24 cellular contexts compared by ENCODE assay signal in genomic region chr5:142831019-142831403, GRCh38.
DNase-seq lines count a peak whose midpoint lies in the region; ATAC-seq and TF ChIP-seq lines count a peak whose summit lies in the region.
"Had no signal": no experiment of that assay in that cellular context is flagged by ENCODE, and none has a peak within 500 bp of the region (broad histone marks: within the 10 kb centered on the region; RNA-seq: fewer than 3 reads in every experiment).

No MANE protein-coding gene starts in this region.

- H3K9me3 ChIP-seq in Caco-2, result no peaks in the 10 kb centered on the region
- H3K9me3 ChIP-seq in SJSA1 (replicated peaks), result no peaks in the 10 kb centered on the region
- no peaks in the 10 kb centered on the region for H3K9me3 ChIP-seq in left lung
- H3K9me3 ChIP-seq: sigmoid colon had no signal

- H3K4me3 Mint-ChIP-seq in Caco-2 (ENCODE audit: unreplicated experiment) (no peak overlapping the region), mesothelial cell of epicardium (no peak overlapping the region)
- H3K4me3 Mint-ChIP-seq in stimulated activated effector memory CD8-positive, alpha-beta T cell treated with anti-CD3 and anti-CD28 coated beads, Interleukin-12 subunit alpha, Interleukin-12 subunit beta, amount 100 ng/mL, for 72 hours, result no peak overlapping the region
- H3K4me3 Mint-ChIP-seq: activated CD4-positive, alpha-beta memory T cell treated with anti-CD3 and anti-CD28 coated beads for 36 hours; activated naive CD4-positive, alpha-beta T cell treated with anti-CD3 and anti-CD28 coated beads, Interleukin-2, amount 10 ng/mL, durations not matched to agents 7 days and 5 days; activated T-helper 1 cell treated with anti-CD3 and anti-CD28 coated beads, Interleukin-12 subunit alpha, Interleukin-12 subunit beta, Interleukin-2, Interleukin-4 antibody, amounts not matched to agents 30 ng/mL and 10 ng/mL and 1 ng/mL, durations not matched to agents 14 hours and 24 hours and 36 hours; endodermal cell; T-cell had no signal

- no peak for DNase-seq in Caco-2
- DNase-seq in SJSA1 (ENCODE audit: low read depth in 1 of 2, low spot score in 2 of 2), result no peak
- DNase-seq in mesothelial cell of epicardium (ENCODE audit: low spot score in 2 of 2, unreplicated experiment in 2 of 2), result no peak
- DNase-seq in stimulated activated effector memory CD8-positive, alpha-beta T cell treated with anti-CD3 and anti-CD28 coated beads, Interleukin-12 subunit alpha, Interleukin-12 subunit beta, amount 100 ng/mL, for 72 hours (ENCODE audit: low spot score in 2 of 2), result no peak
- DNase-seq in left lung, result no peak
- DNase-seq in NOMO-1 treated with dmso at 0.1 percent for 144 hours (lab: John Stamatoyannopoulos, UW; ENCODE audit: unreplicated experiment), result no peak
- DNase-seq: activated CD4-positive, alpha-beta memory T cell treated with anti-CD3 and anti-CD28 coated beads for 36 hours; activated CD8-positive, alpha-beta memory T cell treated with anti-CD3 and anti-CD28 coated beads, Interleukin-2, amount 50 U/mL, for 4 hours; activated naive CD4-positive, alpha-beta T cell treated with anti-CD3 and anti-CD28 coated beads, Interleukin-2, amount 10 ng/mL, durations not matched to agents 7 days and 5 days; endodermal cell; head of caudate nucleus; NCI-H1105 treated with DMSO at 0.1 percent for 48 hours; NCI-H510A; NK-92 treated with Interleukin-12 subunit alpha and Interleukin-12 subunit beta, amount 100 ng/mL, for 24 hours; SIG-M5; sigmoid colon; stimulated activated naive CD4-positive, alpha-beta T cell treated with Interleukin-2 at 50 U/mL for 16 hours; T-cell had no signal

- H3K27me3 ChIP-seq in ACC112 (ENCODE audit: insufficient read depth, low read length), result no peaks in the 10 kb centered on the region
- no peaks in the 10 kb centered on the region for H3K27me3 ChIP-seq in Caco-2 (replicated peaks; ENCODE audit: control insufficient read depth, insufficient read depth, low read length)
- no peaks in the 10 kb centered on the region for H3K27me3 ChIP-seq in SJSA1 (replicated peaks)
- H3K27me3 ChIP-seq in left lung, result no peaks in the 10 kb centered on the region
- H3K27me3 ChIP-seq: sigmoid colon had no signal

- ATAC-seq in stimulated activated effector memory CD8-positive, alpha-beta T cell treated with anti-CD3 and anti-CD28 coated beads, Interleukin-12 subunit alpha, Interleukin-12 subunit beta, amount 100 ng/mL, for 72 hours, result no peak
- ATAC-seq in left lung, result no peak
- ATAC-seq: esophagus mucosa, GM12878, K562, T-cell had no signal

- no peaks in the 10 kb centered on the region for H3K9me3 Mint-ChIP-seq in Caco-2 (ENCODE audit: unreplicated experiment)
- no peaks in the 10 kb centered on the region for H3K9me3 Mint-ChIP-seq in mesothelial cell of epicardium
- H3K9me3 Mint-ChIP-seq in stimulated activated effector memory CD8-positive, alpha-beta T cell treated with anti-CD3 and anti-CD28 coated beads, Interleukin-12 subunit alpha, Interleukin-12 subunit beta, amount 100 ng/mL, for 72 hours, result no peaks in the 10 kb centered on the region
- H3K9me3 Mint-ChIP-seq: activated CD4-positive, alpha-beta memory T cell treated with anti-CD3 and anti-CD28 coated beads for 36 hours; activated naive CD4-positive, alpha-beta T cell treated with anti-CD3 and anti-CD28 coated beads, Interleukin-2, amount 10 ng/mL, durations not matched to agents 7 days and 5 days; activated T-helper 1 cell treated with anti-CD3 and anti-CD28 coated beads, Interleukin-12 subunit alpha, Interleukin-12 subunit beta, Interleukin-2, Interleukin-4 antibody, amounts not matched to agents 30 ng/mL and 10 ng/mL and 1 ng/mL, durations not matched to agents 14 hours and 24 hours and 36 hours; endodermal cell; T-cell had no signal

- no peaks in the 10 kb centered on the region for H3K36me3 ChIP-seq in ACC112 (ENCODE audit: insufficient read depth, low read length)
- H3K36me3 ChIP-seq in Caco-2 (ENCODE audit: control insufficient read depth, insufficient read depth, low read length), result no peaks in the 10 kb centered on the region
- H3K36me3 ChIP-seq in SJSA1, result no peaks in the 10 kb centered on the region
- H3K36me3 ChIP-seq in left lung, result no peaks in the 10 kb centered on the region
- H3K36me3 ChIP-seq: sigmoid colon had no signal

- H3K36me3 Mint-ChIP-seq in Caco-2 (ENCODE audit: insufficient read depth, unreplicated experiment) (peaks cover 9% of the 10 kb centered on the region), mesothelial cell of epicardium (no peaks in the 10 kb centered on the region)
- peaks cover 10% of the 10 kb centered on the region for H3K36me3 Mint-ChIP-seq in stimulated activated effector memory CD8-positive, alpha-beta T cell treated with anti-CD3 and anti-CD28 coated beads, Interleukin-12 subunit alpha, Interleukin-12 subunit beta, amount 100 ng/mL, for 72 hours
- H3K36me3 Mint-ChIP-seq: activated CD4-positive, alpha-beta memory T cell treated with anti-CD3 and anti-CD28 coated beads for 36 hours had no signal

- no peaks in the 10 kb centered on the region for H3K27me3 Mint-ChIP-seq in Caco-2 (ENCODE audit: insufficient read depth, unreplicated experiment)
- H3K27me3 Mint-ChIP-seq in mesothelial cell of epicardium (ENCODE audit: low read depth), result no peaks in the 10 kb centered on the region
- H3K27me3 Mint-ChIP-seq: activated CD4-positive, alpha-beta memory T cell treated with anti-CD3 and anti-CD28 coated beads for 36 hours; activated naive CD4-positive, alpha-beta T cell treated with anti-CD3 and anti-CD28 coated beads, Interleukin-2, amount 10 ng/mL, durations not matched to agents 7 days and 5 days; T-cell had no signal

- no TSS peak for BruUV-seq in Caco-2 (replicated peaks; lab: Mats Ljungman, UMichigan)

- no peaks in the 10 kb centered on the region for H3K79me2 ChIP-seq in ACC112 (ENCODE audit: control insufficient read depth, insufficient read depth, low read length, unreplicated experiment)

- H3K4me1 Mint-ChIP-seq in Caco-2 (ENCODE audit: low read depth, unreplicated experiment) (peaks cover 66% of the 10 kb centered on the region), mesothelial cell of epicardium (peaks cover 29% of the 10 kb centered on the region)
- peaks cover 92% of the 10 kb centered on the region for H3K4me1 Mint-ChIP-seq in stimulated activated effector memory CD8-positive, alpha-beta T cell treated with anti-CD3 and anti-CD28 coated beads, Interleukin-12 subunit alpha, Interleukin-12 subunit beta, amount 100 ng/mL, for 72 hours

- H3K4me3 ChIP-seq in ACC112 (ENCODE audit: low read depth, low read length), result peak overlapping the region; percentile 1; the same call in 1 of the 2 replicates
- no peak overlapping the region for H3K4me3 ChIP-seq in Caco-2 (ENCODE audit: low read depth, low read length)
- no peak overlapping the region for H3K4me3 ChIP-seq in SJSA1
- no peak overlapping the region for H3K4me3 ChIP-seq in left lung
- H3K4me3 ChIP-seq: GM12878, K562, lung, sigmoid colon had no signal

- TF ChIP-seq CTCF in Caco-2 (IDR thresholded peaks at IDR 0.05; ENCODE audit: insufficient read depth in 1 of 2, low read depth in 1 of 2, low read length in 1 of 2, severe bottlenecking in 1 of 2, unreplicated experiment in 1 of 2), result no peak
- TF ChIP-seq CTCF in mesothelial cell of epicardium (IDR thresholded peaks at IDR 0.05; ENCODE audit: unreplicated experiment), result no peak
- no peak for TF ChIP-seq CTCF in left lung (IDR thresholded peaks at IDR 0.05)

- H3K4me1 ChIP-seq in ACC112 (ENCODE audit: control insufficient read depth, insufficient read depth, low read length, unreplicated experiment), result peaks cover 52% of the 10 kb centered on the region
- peaks cover 91% of the 10 kb centered on the region for H3K4me1 ChIP-seq in Caco-2
- H3K4me1 ChIP-seq in SJSA1 (replicated peaks), result peaks cover 65% of the 10 kb centered on the region
- H3K4me1 ChIP-seq in left lung, result peaks cover 13 to 47% of the 10 kb centered on the region in 2 donors

- H2AFZ ChIP-seq in ACC112 (ENCODE audit: low read length, unreplicated experiment), result no peak overlapping the region

- POLR2A ChIA-PET in Caco-2 (lab: Charles Lee), result no interaction called here

- intact Hi-C loops in Caco-2 (cut with micrococcal nuclease; ENCODE audit: unreplicated experiment), result no loop called here
- intact Hi-C loops in left lung (cut with DNase I), result no loop called here

- H3K27ac ChIP-seq in ACC112 (ENCODE audit: low read depth, low read length), result peak overlapping the region; percentile 56
- H3K27ac ChIP-seq in SJSA1, result peak overlapping the region; percentile 46
- no peak overlapping the region for H3K27ac ChIP-seq in left lung

- H3K27ac Mint-ChIP-seq in Caco-2 (ENCODE audit: unreplicated experiment), result peak overlapping the region; percentile 31
- peak overlapping the region; percentile 27 for H3K27ac Mint-ChIP-seq in mesothelial cell of epicardium
- no peak overlapping the region for H3K27ac Mint-ChIP-seq in stimulated activated effector memory CD8-positive, alpha-beta T cell treated with anti-CD3 and anti-CD28 coated beads, Interleukin-12 subunit alpha, Interleukin-12 subunit beta, amount 100 ng/mL, for 72 hours
- H3K27ac Mint-ChIP-seq: activated CD4-positive, alpha-beta memory T cell treated with anti-CD3 and anti-CD28 coated beads for 36 hours; activated naive CD4-positive, alpha-beta T cell treated with anti-CD3 and anti-CD28 coated beads, Interleukin-2, amount 10 ng/mL, durations not matched to agents 7 days and 5 days; activated T-helper 1 cell treated with anti-CD3 and anti-CD28 coated beads, Interleukin-12 subunit alpha, Interleukin-12 subunit beta, Interleukin-2, Interleukin-4 antibody, amounts not matched to agents 30 ng/mL and 10 ng/mL and 1 ng/mL, durations not matched to agents 14 hours and 24 hours and 36 hours; endodermal cell; T-cell had no signal

- CTCF ChIA-PET in Caco-2 (lab: Charles Lee), result interaction anchor here (1.3 kb wide), 1 partner anchor 60 kb away, joined by 4 read pairs; no protein-coding TSS in a partner anchor

Comparison
In these comparisons a context has a peak if more than half of its experiments do, and no peak if none do; other contexts are left out.
1. H3K27ac ChIP-seq: peak in ACC112 (single experiment) and SJSA1 (single experiment); none in left lung (0 of 2).